1 cellular context compared by ENCODE assay signal in genomic region chr11:65421204-65422103, GRCh38.
TF ChIP-seq lines count a peak whose summit lies in the region.

No MANE protein-coding gene starts in this region.

TF ChIP-seq in liver, 16 proteins besides CTCF, POLR2A, EP300 and RAD21 (continued from another document):
- TF ChIP-seq REST (IDR thresholded peaks at IDR 0.05) (peak; percentile 67), ATF3 (IDR thresholded peaks at IDR 0.05) (peak; percentile 94)
